1 cellular context compared by ENCODE assay signal in the genomic region with DNA sequence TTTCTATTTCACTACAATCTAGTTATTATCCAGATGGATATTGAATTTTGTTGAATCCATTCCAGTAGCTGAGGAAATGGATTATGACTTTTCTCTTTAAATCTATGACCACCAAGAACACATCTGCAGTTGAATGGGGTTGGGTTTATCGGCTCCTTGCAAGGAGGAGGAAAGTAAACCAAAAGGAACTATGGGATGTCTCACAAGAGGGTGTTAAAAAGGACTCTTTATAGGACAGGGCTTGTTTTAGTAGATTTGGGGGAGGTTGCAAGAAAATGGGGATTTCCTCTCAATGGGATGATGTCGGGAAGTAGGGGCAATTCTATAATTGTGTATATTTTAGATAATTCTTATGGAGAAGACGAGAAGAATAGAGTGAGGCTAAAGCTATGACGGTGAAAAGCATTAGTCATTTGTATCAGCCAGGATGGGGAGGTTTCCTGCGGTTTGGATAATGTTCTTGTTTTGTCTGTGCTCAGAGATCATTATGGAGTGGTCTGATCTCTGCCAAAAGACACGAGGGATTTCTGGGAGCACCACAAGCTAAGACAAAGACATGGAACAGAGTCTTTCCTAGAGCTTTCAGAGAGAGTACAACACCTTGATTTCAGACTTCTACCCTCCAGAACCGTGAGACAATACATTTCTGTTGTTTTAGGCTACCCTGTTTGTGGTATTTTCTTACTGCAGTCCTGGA.
TF ChIP-seq lines count a peak whose summit lies in the region.

No MANE protein-coding gene starts in this region.

TF ChIP-seq in H1, 55 proteins besides CTCF, POLR2A, EP300 and RAD21:
- peak; percentile 21 for TF ChIP-seq NANOG (IDR thresholded peaks at IDR 0.05; ENCODE audit: insufficient read depth, low read depth, low read length, poor library complexity, severe bottlenecking)
- TF ChIP-seq, protein P1, sequence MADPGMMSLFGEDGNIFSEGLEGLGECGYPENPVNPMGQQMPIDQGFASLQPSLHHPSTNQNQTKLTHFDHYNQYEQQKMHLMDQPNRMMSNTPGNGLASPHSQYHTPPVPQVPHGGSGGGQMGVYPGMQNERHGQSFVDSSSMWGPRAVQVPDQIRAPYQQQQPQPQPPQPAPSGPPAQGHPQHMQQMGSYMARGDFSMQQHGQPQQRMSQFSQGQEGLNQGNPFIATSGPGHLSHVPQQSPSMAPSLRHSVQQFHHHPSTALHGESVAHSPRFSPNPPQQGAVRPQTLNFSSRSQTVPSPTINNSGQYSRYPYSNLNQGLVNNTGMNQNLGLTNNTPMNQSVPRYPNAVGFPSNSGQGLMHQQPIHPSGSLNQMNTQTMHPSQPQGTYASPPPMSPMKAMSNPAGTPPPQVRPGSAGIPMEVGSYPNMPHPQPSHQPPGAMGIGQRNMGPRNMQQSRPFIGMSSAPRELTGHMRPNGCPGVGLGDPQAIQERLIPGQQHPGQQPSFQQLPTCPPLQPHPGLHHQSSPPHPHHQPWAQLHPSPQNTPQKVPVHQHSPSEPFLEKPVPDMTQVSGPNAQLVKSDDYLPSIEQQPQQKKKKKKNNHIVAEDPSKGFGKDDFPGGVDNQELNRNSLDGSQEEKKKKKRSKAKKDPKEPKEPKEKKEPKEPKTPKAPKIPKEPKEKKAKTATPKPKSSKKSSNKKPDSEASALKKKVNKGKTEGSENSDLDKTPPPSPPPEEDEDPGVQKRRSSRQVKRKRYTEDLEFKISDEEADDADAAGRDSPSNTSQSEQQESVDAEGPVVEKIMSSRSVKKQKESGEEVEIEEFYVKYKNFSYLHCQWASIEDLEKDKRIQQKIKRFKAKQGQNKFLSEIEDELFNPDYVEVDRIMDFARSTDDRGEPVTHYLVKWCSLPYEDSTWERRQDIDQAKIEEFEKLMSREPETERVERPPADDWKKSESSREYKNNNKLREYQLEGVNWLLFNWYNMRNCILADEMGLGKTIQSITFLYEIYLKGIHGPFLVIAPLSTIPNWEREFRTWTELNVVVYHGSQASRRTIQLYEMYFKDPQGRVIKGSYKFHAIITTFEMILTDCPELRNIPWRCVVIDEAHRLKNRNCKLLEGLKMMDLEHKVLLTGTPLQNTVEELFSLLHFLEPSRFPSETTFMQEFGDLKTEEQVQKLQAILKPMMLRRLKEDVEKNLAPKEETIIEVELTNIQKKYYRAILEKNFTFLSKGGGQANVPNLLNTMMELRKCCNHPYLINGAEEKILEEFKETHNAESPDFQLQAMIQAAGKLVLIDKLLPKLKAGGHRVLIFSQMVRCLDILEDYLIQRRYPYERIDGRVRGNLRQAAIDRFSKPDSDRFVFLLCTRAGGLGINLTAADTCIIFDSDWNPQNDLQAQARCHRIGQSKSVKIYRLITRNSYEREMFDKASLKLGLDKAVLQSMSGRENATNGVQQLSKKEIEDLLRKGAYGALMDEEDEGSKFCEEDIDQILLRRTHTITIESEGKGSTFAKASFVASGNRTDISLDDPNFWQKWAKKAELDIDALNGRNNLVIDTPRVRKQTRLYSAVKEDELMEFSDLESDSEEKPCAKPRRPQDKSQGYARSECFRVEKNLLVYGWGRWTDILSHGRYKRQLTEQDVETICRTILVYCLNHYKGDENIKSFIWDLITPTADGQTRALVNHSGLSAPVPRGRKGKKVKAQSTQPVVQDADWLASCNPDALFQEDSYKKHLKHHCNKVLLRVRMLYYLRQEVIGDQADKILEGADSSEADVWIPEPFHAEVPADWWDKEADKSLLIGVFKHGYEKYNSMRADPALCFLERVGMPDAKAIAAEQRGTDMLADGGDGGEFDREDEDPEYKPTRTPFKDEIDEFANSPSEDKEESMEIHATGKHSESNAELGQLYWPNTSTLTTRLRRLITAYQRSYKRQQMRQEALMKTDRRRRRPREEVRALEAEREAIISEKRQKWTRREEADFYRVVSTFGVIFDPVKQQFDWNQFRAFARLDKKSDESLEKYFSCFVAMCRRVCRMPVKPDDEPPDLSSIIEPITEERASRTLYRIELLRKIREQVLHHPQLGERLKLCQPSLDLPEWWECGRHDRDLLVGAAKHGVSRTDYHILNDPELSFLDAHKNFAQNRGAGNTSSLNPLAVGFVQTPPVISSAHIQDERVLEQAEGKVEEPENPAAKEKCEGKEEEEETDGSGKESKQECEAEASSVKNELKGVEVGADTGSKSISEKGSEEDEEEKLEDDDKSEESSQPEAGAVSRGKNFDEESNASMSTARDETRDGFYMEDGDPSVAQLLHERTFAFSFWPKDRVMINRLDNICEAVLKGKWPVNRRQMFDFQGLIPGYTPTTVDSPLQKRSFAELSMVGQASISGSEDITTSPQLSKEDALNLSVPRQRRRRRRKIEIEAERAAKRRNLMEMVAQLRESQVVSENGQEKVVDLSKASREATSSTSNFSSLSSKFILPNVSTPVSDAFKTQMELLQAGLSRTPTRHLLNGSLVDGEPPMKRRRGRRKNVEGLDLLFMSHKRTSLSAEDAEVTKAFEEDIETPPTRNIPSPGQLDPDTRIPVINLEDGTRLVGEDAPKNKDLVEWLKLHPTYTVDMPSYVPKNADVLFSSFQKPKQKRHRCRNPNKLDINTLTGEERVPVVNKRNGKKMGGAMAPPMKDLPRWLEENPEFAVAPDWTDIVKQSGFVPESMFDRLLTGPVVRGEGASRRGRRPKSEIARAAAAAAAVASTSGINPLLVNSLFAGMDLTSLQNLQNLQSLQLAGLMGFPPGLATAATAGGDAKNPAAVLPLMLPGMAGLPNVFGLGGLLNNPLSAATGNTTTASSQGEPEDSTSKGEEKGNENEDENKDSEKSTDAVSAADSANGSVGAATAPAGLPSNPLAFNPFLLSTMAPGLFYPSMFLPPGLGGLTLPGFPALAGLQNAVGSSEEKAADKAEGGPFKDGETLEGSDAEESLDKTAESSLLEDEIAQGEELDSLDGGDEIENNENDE (IDR thresholded peaks at IDR 0.05; ENCODE audit: insufficient replicate concordance, low read length): no peak
